ENCODE assay signal across 8 cellular contexts in the genomic region with DNA sequence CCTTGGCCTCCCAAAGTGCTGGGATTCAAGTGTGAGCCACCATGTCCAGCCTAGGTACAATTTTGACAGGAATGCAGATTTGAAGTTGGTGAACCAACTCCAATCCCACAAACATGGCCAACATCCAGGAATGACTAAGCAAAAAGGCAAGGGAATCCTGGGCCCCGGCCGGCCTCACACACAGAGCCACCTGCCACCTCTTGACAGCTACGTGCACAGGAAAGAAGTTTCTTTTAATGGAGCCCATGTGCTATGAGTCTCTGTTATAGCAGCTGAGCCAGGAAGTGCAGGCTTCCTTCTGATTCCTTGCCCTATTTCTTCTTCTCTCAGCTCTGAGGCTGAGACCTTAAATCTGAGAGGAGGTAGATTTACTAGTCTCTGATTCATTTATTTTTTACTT. TPM values are rescaled to one million over a fixed set of nuclear protein-coding genes. Genes with fewer than 3 reads are reported as not detected.
DNase-seq lines count a peak whose midpoint lies in the region; ATAC-seq and TF ChIP-seq lines count a peak whose summit lies in the region.

No MANE protein-coding gene starts in this region.

- no peaks in the 10 kb centered on the region for H3K36me3 ChIP-seq in left ventricle myocardium inferior
- H3K36me3 ChIP-seq in neural progenitor cell: no peaks in the 10 kb centered on the region

- H3K27me3 Mint-ChIP-seq in neural progenitor cell (ENCODE audit: insufficient read depth, low read depth): peaks cover 2% of the 10 kb centered on the region

- H3K9me3 Mint-ChIP-seq in neural progenitor cell: no peaks in the 10 kb centered on the region

- H3K27me3 ChIP-seq in left ventricle myocardium inferior (ENCODE audit: low read depth) (no peaks in the 10 kb centered on the region), neural progenitor cell (no peaks in the 10 kb centered on the region)

- H3K9me3 ChIP-seq in left ventricle myocardium inferior (replicated peaks): no peaks in the 10 kb centered on the region
- no peaks in the 10 kb centered on the region for H3K9me3 ChIP-seq in neural progenitor cell (ENCODE audit: low read depth)

- intact Hi-C loops in left ventricle myocardium inferior (cut with micrococcal nuclease): no loop called here

- peaks cover 6% of the 10 kb centered on the region for H3F3A ChIP-seq in neural progenitor cell (ENCODE audit: low read depth)

- DNase-seq in AG10803 (ENCODE audit: low read depth): peak; percentile 84
- DNase-seq in left ventricle myocardium inferior: peak; percentile 55
- no peak for DNase-seq in neural progenitor cell (ENCODE audit: low spot score)
- DNase-seq in ecto neural progenitor cell (ENCODE audit: low spot score): no peak
- DNase-seq in HPDE6-E6E7 (ENCODE audit: extremely low spot score): no peak
- no peak for DNase-seq in NCI-H748 treated with DMSO at 0.1 percent for 48 hours (lab: John Stamatoyannopoulos, UW)

- no peak overlapping the region for H3K27ac Mint-ChIP-seq in neural progenitor cell

- H3K36me3 Mint-ChIP-seq in neural progenitor cell: no peaks in the 10 kb centered on the region

- H3K79me2 ChIP-seq in neural progenitor cell (ENCODE audit: low read depth): no peaks in the 10 kb centered on the region

- H3K4me3 ChIP-seq in AG10803 (ENCODE audit: low read length) (no peak overlapping the region), left ventricle myocardium inferior (no peak overlapping the region), neural progenitor cell (no peak overlapping the region)

- H3K4me1 ChIP-seq in left ventricle myocardium inferior (peaks cover 24% of the 10 kb centered on the region), neural progenitor cell (peaks cover 9% of the 10 kb centered on the region)

- H4K20me1 ChIP-seq in neural progenitor cell (ENCODE audit: low read depth): no peaks in the 10 kb centered on the region

- no peak overlapping the region for H3K4me3 Mint-ChIP-seq in neural progenitor cell

- H3K27ac ChIP-seq in left ventricle myocardium inferior (replicated peaks): peak overlapping the region; percentile 81
- no peak overlapping the region for H3K27ac ChIP-seq in neural progenitor cell

- H3K9ac ChIP-seq in neural progenitor cell: no peak overlapping the region

- peaks cover 2% of the 10 kb centered on the region for H3K4me1 Mint-ChIP-seq in neural progenitor cell

- peak; percentile 25 for ATAC-seq in HG02852 (IDR thresholded peaks at IDR 0.05; ENCODE audit: unreplicated experiment)
- peak; percentile 77 for ATAC-seq in SK-N-SH treated with all-trans-retinoic acid at 6 μM for 48 hours

- no peak overlapping the region for H3K4me2 ChIP-seq in neural progenitor cell

- H2AFZ ChIP-seq in neural progenitor cell (replicated peaks): no peak overlapping the region

- TF ChIP-seq CTCF in AG10803 (conservative IDR thresholded peaks at IDR 0.05; ENCODE audit: low read length) (no peak), left ventricle myocardium inferior (IDR thresholded peaks at IDR 0.05; ENCODE audit: borderline replicate concordance) (no peak), neural progenitor cell (IDR thresholded peaks at IDR 0.05) (no peak)

TF ChIP-seq in SK-N-SH treated with all-trans-retinoic acid at 6 μM for 48 hours, 23 proteins besides CTCF, POLR2A, EP300 and RAD21:
- TF ChIP-seq ZNF565 (CRISPR knock-in tag; conservative IDR thresholded peaks at IDR 0.05; ENCODE audit: low read depth): no peak
- no peak for TF ChIP-seq ZNF8 (CRISPR knock-in tag; IDR thresholded peaks at IDR 0.05)
- TF ChIP-seq ARNTL (CRISPR knock-in tag; IDR thresholded peaks at IDR 0.05; ENCODE audit: borderline replicate concordance, low read depth): no peak
- TF ChIP-seq ZFP3 (CRISPR knock-in tag; IDR thresholded peaks at IDR 0.05): no peak
- TF ChIP-seq RARB (CRISPR knock-in tag; IDR thresholded peaks at IDR 0.05): no peak
- TF ChIP-seq, protein P1, sequence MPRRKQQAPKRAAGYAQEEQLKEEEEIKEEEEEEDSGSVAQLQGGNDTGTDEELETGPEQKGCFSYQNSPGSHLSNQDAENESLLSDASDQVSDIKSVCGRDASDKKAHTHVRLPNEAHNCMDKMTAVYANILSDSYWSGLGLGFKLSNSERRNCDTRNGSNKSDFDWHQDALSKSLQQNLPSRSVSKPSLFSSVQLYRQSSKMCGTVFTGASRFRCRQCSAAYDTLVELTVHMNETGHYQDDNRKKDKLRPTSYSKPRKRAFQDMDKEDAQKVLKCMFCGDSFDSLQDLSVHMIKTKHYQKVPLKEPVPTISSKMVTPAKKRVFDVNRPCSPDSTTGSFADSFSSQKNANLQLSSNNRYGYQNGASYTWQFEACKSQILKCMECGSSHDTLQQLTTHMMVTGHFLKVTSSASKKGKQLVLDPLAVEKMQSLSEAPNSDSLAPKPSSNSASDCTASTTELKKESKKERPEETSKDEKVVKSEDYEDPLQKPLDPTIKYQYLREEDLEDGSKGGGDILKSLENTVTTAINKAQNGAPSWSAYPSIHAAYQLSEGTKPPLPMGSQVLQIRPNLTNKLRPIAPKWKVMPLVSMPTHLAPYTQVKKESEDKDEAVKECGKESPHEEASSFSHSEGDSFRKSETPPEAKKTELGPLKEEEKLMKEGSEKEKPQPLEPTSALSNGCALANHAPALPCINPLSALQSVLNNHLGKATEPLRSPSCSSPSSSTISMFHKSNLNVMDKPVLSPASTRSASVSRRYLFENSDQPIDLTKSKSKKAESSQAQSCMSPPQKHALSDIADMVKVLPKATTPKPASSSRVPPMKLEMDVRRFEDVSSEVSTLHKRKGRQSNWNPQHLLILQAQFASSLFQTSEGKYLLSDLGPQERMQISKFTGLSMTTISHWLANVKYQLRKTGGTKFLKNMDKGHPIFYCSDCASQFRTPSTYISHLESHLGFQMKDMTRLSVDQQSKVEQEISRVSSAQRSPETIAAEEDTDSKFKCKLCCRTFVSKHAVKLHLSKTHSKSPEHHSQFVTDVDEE (CRISPR knock-in tag; IDR thresholded peaks at IDR 0.05): no peak
- TF ChIP-seq PPARA (CRISPR knock-in tag; IDR thresholded peaks at IDR 0.05; ENCODE audit: borderline replicate concordance): no peak
- no peak for TF ChIP-seq SNAI2 (CRISPR knock-in tag; IDR thresholded peaks at IDR 0.05)
- TF ChIP-seq, protein P2, sequence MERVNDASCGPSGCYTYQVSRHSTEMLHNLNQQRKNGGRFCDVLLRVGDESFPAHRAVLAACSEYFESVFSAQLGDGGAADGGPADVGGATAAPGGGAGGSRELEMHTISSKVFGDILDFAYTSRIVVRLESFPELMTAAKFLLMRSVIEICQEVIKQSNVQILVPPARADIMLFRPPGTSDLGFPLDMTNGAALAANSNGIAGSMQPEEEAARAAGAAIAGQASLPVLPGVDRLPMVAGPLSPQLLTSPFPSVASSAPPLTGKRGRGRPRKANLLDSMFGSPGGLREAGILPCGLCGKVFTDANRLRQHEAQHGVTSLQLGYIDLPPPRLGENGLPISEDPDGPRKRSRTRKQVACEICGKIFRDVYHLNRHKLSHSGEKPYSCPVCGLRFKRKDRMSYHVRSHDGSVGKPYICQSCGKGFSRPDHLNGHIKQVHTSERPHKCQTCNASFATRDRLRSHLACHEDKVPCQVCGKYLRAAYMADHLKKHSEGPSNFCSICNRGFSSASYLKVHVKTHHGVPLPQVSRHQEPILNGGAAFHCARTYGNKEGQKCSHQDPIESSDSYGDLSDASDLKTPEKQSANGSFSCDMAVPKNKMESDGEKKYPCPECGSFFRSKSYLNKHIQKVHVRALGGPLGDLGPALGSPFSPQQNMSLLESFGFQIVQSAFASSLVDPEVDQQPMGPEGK (CRISPR knock-in tag; IDR thresholded peaks at IDR 0.05; ENCODE audit: borderline replicate concordance): no peak
- no peak for TF ChIP-seq BACH2 (CRISPR knock-in tag; IDR thresholded peaks at IDR 0.05; ENCODE audit: borderline replicate concordance)
- TF ChIP-seq ZNF70 (CRISPR knock-in tag; IDR thresholded peaks at IDR 0.05): no peak
- no peak for TF ChIP-seq GLIS3 (CRISPR knock-in tag; IDR thresholded peaks at IDR 0.05)
- no peak for TF ChIP-seq ZFP30 (CRISPR knock-in tag; IDR thresholded peaks at IDR 0.05)
- TF ChIP-seq, protein P3, sequence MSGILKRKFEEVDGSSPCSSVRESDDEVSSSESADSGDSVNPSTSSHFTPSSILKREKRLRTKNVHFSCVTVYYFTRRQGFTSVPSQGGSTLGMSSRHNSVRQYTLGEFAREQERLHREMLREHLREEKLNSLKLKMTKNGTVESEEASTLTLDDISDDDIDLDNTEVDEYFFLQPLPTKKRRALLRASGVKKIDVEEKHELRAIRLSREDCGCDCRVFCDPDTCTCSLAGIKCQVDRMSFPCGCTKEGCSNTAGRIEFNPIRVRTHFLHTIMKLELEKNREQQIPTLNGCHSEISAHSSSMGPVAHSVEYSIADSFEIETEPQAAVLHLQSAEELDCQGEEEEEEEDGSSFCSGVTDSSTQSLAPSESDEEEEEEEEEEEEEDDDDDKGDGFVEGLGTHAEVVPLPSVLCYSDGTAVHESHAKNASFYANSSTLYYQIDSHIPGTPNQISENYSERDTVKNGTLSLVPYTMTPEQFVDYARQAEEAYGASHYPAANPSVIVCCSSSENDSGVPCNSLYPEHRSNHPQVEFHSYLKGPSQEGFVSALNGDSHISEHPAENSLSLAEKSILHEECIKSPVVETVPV (CRISPR knock-in tag; IDR thresholded peaks at IDR 0.05): no peak
- TF ChIP-seq OSR1 (CRISPR knock-in tag; IDR thresholded peaks at IDR 0.05): no peak
- TF ChIP-seq, protein P4, sequence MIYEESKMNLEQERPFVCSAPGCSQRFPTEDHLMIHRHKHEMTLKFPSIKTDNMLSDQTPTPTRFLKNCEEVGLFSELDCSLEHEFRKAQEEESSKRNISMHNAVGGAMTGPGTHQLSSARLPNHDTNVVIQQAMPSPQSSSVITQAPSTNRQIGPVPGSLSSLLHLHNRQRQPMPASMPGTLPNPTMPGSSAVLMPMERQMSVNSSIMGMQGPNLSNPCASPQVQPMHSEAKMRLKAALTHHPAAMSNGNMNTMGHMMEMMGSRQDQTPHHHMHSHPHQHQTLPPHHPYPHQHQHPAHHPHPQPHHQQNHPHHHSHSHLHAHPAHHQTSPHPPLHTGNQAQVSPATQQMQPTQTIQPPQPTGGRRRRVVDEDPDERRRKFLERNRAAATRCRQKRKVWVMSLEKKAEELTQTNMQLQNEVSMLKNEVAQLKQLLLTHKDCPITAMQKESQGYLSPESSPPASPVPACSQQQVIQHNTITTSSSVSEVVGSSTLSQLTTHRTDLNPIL (CRISPR knock-in tag; IDR thresholded peaks at IDR 0.05; ENCODE audit: low read depth): no peak
- no peak for TF ChIP-seq TCF4 (CRISPR knock-in tag; IDR thresholded peaks at IDR 0.05; ENCODE audit: borderline replicate concordance)

RNA-seq across cellular contexts. Expression of a gene that starts 8.8 kb away (rescaled TPM):
- total RNA-seq in left ventricle myocardium inferior (4.5 TPM), neural progenitor cell (ENCODE audit: low replicate concordance) (not detected in 2 replicates)

RNA-seq across cellular contexts. Expression of a gene that starts 46.3 kb away (rescaled TPM):
- total RNA-seq in left ventricle myocardium inferior (76.2 TPM), neural progenitor cell (ENCODE audit: low replicate concordance) (2.4 and 6.9 TPM in 2 replicates)

Comparison
In these comparisons a context has a peak if more than half of its experiments do, and no peak if none do; other contexts are left out.
1. DNase-seq: peak in AG10803 (single experiment) and left ventricle myocardium inferior (single experiment); none in neural progenitor cell (single experiment), ecto neural progenitor cell (single experiment), HPDE6-E6E7 (single experiment) and NCI-H748 treated with DMSO at 0.1 percent for 48 hours (single experiment).